Comparison of ENCODE assay signal across 24 cellular contexts in the genomic region with DNA sequence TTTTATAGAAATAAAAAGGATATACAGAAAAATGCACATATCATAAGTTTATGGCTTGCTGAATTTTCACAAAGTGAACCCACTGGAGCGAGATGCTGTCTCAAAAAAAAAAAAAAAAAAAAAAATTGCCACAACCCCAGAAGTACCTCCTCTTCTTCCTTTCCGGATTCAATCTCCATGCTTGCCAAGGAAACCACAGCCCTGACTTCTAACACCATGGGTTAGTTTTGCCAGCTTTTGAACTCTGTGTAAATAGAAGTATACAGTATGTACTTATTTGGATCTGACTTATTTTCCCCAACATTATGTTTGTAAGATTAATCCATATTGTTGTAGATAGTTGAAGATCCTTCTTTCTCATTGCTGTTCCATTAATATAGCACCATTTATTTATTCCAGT. TPM values are rescaled to one million over a fixed set of nuclear protein-coding genes. Genes with fewer than 3 reads are reported as not detected.
"Had no signal": no experiment of that assay in that cellular context is flagged by ENCODE, and none has a peak within 500 bp of the region (broad histone marks: within the 10 kb centered on the region; RNA-seq: fewer than 3 reads in every experiment).

No MANE protein-coding gene starts in this region.

- H3K27ac Mint-ChIP-seq: activated naive CD8-positive, alpha-beta T cell treated with anti-CD3 and anti-CD28 coated beads for 36 hours; activated T-helper 2 cell treated with anti-CD3 and anti-CD28 coated beads, Interferon-gamma antibody, Interleukin-2, Interleukin-4, amounts not matched to agents 10 μg/mL and 5 μg/mL and 100 μg/mL, durations not matched to agents 14 hours and 24 hours and 36 hours; naive thymus-derived CD4-positive, alpha-beta T cell; neural progenitor cell; stimulated activated naive B cell treated with anti-CD40 and anti-IgM and Interleukin-4, amounts not matched to agents 10 μg/mL and 1 μg/mL and 100 μg/mL, for 72 hours had no signal

- H3K4me1 Mint-ChIP-seq: activated naive CD8-positive, alpha-beta T cell treated with anti-CD3 and anti-CD28 coated beads for 36 hours; naive thymus-derived CD4-positive, alpha-beta T cell; stimulated activated naive B cell treated with anti-CD40 and anti-IgM and Interleukin-4, amounts not matched to agents 10 μg/mL and 1 μg/mL and 100 μg/mL, for 72 hours had no signal

- H3K9ac ChIP-seq: neural progenitor cell had no signal

- H3K4me3 ChIP-seq: body of pancreas, cardiac muscle cell, hepatocyte, left ventricle myocardium inferior, neural progenitor cell, smooth muscle cell, testis, vagina had no signal

- H3K4me2 ChIP-seq: hepatocyte, neural progenitor cell, smooth muscle cell had no signal

- H3K27me3 ChIP-seq: body of pancreas, cardiac muscle cell, foreskin keratinocyte, hepatocyte, neural progenitor cell, testis, vagina had no signal

- H3K4me3 Mint-ChIP-seq: activated naive CD8-positive, alpha-beta T cell treated with anti-CD3 and anti-CD28 coated beads for 36 hours; activated T-cell treated with anti-CD3 and anti-CD28 coated beads, Interleukin-2, amount 50 U/mL, for 4 hours; naive thymus-derived CD4-positive, alpha-beta T cell; neural progenitor cell; stimulated activated naive B cell treated with anti-CD40 and anti-IgM and Interleukin-4, amounts not matched to agents 10 μg/mL and 1 μg/mL and 100 μg/mL, for 72 hours had no signal

- FAIRE-seq: TTC549 had no signal

- H3K9me3 ChIP-seq: body of pancreas, testis, vagina had no signal

- ATAC-seq: activated T-cell treated with anti-CD3 and anti-CD28 coated beads, Interleukin-2, amount 50 U/mL, for 4 hours; body of pancreas; foreskin keratinocyte; naive thymus-derived CD4-positive, alpha-beta T cell; sciatic nerve; stimulated activated naive B cell treated with anti-CD40 and anti-IgM and Interleukin-4, amounts not matched to agents 10 μg/mL and 1 μg/mL and 100 μg/mL, for 72 hours had no signal

- H3K9me3 Mint-ChIP-seq: activated T-helper 2 cell treated with anti-CD3 and anti-CD28 coated beads, Interferon-gamma antibody, Interleukin-2, Interleukin-4, amounts not matched to agents 10 μg/mL and 5 μg/mL and 100 μg/mL, durations not matched to agents 14 hours and 24 hours and 36 hours; neural progenitor cell; stimulated activated naive B cell treated with anti-CD40 and anti-IgM and Interleukin-4, amounts not matched to agents 10 μg/mL and 1 μg/mL and 100 μg/mL, for 72 hours had no signal

- H3K27ac ChIP-seq: body of pancreas, cardiac muscle cell, foreskin keratinocyte, hepatocyte, left ventricle myocardium inferior, neural progenitor cell, testis, vagina, WERI-Rb-1 had no signal

- H3K79me2 ChIP-seq: hepatocyte had no signal

- DNase-seq: activated CD4-positive, CD25-positive, alpha-beta regulatory T cell treated with anti-CD3 and anti-CD28 coated beads, Interleukin-2, amount 50 U/mL, for 72 hours; activated CD8-positive, alpha-beta memory T cell treated with anti-CD3 and anti-CD28 coated beads for 24 hours; activated CD8-positive, alpha-beta memory T cell treated with anti-CD3 and anti-CD28 coated beads, Interleukin-2, amount 50 U/mL, for 4 hours; activated naive CD4-positive, alpha-beta T cell; activated naive CD8-positive, alpha-beta T cell treated with anti-CD3 and anti-CD28 coated beads for 36 hours; activated T-cell treated with anti-CD3 and anti-CD28 coated beads, Interleukin-2, amount 50 U/mL, for 4 hours; body of pancreas; foreskin keratinocyte; left ventricle myocardium inferior; naive thymus-derived CD4-positive, alpha-beta T cell; stimulated activated CD4-positive, alpha-beta T cell treated with anti-CD3 and anti-CD28 coated beads, Interleukin-2, amount 100 ng/mL, for 48 hours; stimulated activated CD8-positive, alpha-beta memory T cell treated with anti-CD3 and anti-CD28 coated beads, Interleukin-4, amount 100 ng/mL, for 48 hours; stimulated activated naive B cell treated with anti-CD40 and anti-IgM and Interleukin-4, amounts not matched to agents 10 μg/mL and 1 μg/mL and 100 μg/mL, for 72 hours; testis; trophoblast cell; WERI-Rb-1 had no signal

- H3K4me1 ChIP-seq: foreskin keratinocyte, left ventricle myocardium inferior, neural progenitor cell, testis, vagina had no signal

- H3K36me3 Mint-ChIP-seq: activated naive CD8-positive, alpha-beta T cell treated with anti-CD3 and anti-CD28 coated beads for 36 hours; neural progenitor cell; stimulated activated naive B cell treated with anti-CD40 and anti-IgM and Interleukin-4, amounts not matched to agents 10 μg/mL and 1 μg/mL and 100 μg/mL, for 72 hours had no signal

- H3K36me3 ChIP-seq: cardiac muscle cell, left ventricle myocardium inferior, neural progenitor cell, vagina, WERI-Rb-1 had no signal

- H2AFZ ChIP-seq: hepatocyte, neural progenitor cell had no signal

RNA-seq across cellular contexts. Expression of a gene that starts 40.0 kb away (rescaled TPM):
- total RNA-seq: activated T-helper 2 cell treated with anti-CD3 and anti-CD28 coated beads, Interferon-gamma antibody, Interleukin-2, Interleukin-4, amounts not matched to agents 10 μg/mL and 5 μg/mL and 100 μg/mL, durations not matched to agents 14 hours and 24 hours and 36 hours had no signal
- polyA plus RNA-seq: naive thymus-derived CD4-positive, alpha-beta T cell had no signal
